ENCODE assay signal across 8 cellular contexts in the genomic region with DNA sequence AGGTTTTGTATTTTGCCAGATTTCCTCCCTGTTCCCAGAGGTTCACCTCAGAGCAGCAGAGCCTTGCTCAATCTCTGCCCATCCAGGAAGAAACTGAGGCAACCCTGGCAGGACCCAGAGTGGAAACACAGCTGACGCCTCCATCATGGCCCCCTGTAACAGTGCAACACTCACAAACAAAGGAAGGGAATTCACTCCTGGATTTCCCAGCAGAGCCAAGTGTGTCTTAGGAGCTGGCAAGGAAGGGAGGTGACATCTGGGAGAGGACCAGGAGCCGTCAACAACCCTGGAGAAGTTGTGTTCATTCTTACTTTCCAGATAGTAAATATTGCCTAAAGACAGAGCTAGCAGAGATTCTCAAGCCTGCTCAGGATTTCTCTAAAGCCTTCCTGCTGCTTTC.
DNase-seq lines count a peak whose midpoint lies in the region; ATAC-seq, FAIRE-seq and TF ChIP-seq lines count a peak whose summit lies in the region.

No MANE protein-coding gene starts in this region.

- H3K4me1 Mint-ChIP-seq in CD14-positive monocyte: peaks cover 67% of the 10 kb centered on the region
- peaks cover 88% of the 10 kb centered on the region for H3K4me1 Mint-ChIP-seq in osteocyte (ENCODE audit: unreplicated experiment)

- TF ChIP-seq POLR2A in Peyer's patch (IDR thresholded peaks at IDR 0.05) (no peak), endothelial cell of umbilical vein (IDR thresholded peaks at IDR 0.05; ENCODE audit: low read depth, low read length) (no peak)

- ATAC-seq in GM21381 (IDR thresholded peaks at IDR 0.05; ENCODE audit: unreplicated experiment) (no peak), HG03439 (IDR thresholded peaks at IDR 0.05; ENCODE audit: unreplicated experiment) (no peak), GM21723 (IDR thresholded peaks at IDR 0.05; ENCODE audit: unreplicated experiment) (no peak)

- TF ChIP-seq CTCF in CD14-positive monocyte (IDR thresholded peaks at IDR 0.05): no peak
- no peak for TF ChIP-seq CTCF in Peyer's patch (IDR thresholded peaks at IDR 0.05)
- TF ChIP-seq CTCF in endothelial cell of umbilical vein (IDR thresholded peaks at IDR 0.05; ENCODE audit: extremely low read depth in 1 of 2, insufficient read depth in 1 of 2, low read depth in 1 of 2, low read length in 2 of 2): no peak
- no peak for TF ChIP-seq CTCF in osteocyte (IDR thresholded peaks at IDR 0.05)

- POLR2A ChIA-PET in endothelial cell of umbilical vein (lab: Charles Lee): no interaction called here

- H3K9me1 ChIP-seq in endothelial cell of umbilical vein (replicated peaks; ENCODE audit: control insufficient read depth, extremely low read depth, insufficient read depth, low read length): no peaks in the 10 kb centered on the region

- H3K27me3 Mint-ChIP-seq in CD14-positive monocyte (ENCODE audit: low read depth in 3 of 3) (peaks cover 1 to 10% (median 3%) of the 10 kb centered on the region in 3 donors), osteocyte (ENCODE audit: unreplicated experiment) (no peaks in the 10 kb centered on the region)

- no peak overlapping the region for H3K4me3 Mint-ChIP-seq in CD14-positive monocyte
- H3K4me3 Mint-ChIP-seq in osteocyte (ENCODE audit: unreplicated experiment): no peak overlapping the region

- CTCF ChIA-PET in endothelial cell of umbilical vein (lab: Charles Lee): interaction anchor here (0.5 to 5.1 kb wide), 9 partner anchors 12 to 116 kb away, joined by 3 to 49 read pairs (median 3); no protein-coding TSS in a partner anchor

- peak overlapping the region; percentile 52 for H3K9ac ChIP-seq in endothelial cell of umbilical vein (replicated peaks; ENCODE audit: extremely low read depth, insufficient read depth, low read length)

- FAIRE-seq in endothelial cell of umbilical vein (lab: Jason Lieb, UNC): peak; percentile 21

- H3K27ac ChIP-seq in Peyer's patch (peak overlapping the region in 3 of 4 donors; percentile 85 to 94 (median 91)), endothelial cell of umbilical vein (ENCODE audit: insufficient read depth, low read depth, low read length) (peak overlapping the region; percentile 95)

- BruUV-seq in endothelial cell of umbilical vein (replicated peaks; lab: Mats Ljungman, UMichigan): no TSS peak

- peaks cover 0 to 4% of the 10 kb centered on the region in 2 donors for H3K36me3 Mint-ChIP-seq in CD14-positive monocyte
- no peaks in the 10 kb centered on the region for H3K36me3 Mint-ChIP-seq in osteocyte (ENCODE audit: unreplicated experiment)

- no peak overlapping the region for H3K4me3 ChIP-seq in Peyer's patch
- no peak overlapping the region for H3K4me3 ChIP-seq in endothelial cell of umbilical vein (replicated peaks in 1 of 3; ENCODE audit: insufficient read depth in 1 of 3, low read depth in 1 of 3, low read length in 3 of 3)

- no peaks in the 10 kb centered on the region for H4K20me1 ChIP-seq in endothelial cell of umbilical vein (replicated peaks; ENCODE audit: control insufficient read depth, extremely low read depth, insufficient read depth, low read length)

- no peaks in the 10 kb centered on the region for H3K9me3 ChIP-seq in Peyer's patch
- H3K9me3 ChIP-seq in endothelial cell of umbilical vein (replicated peaks; ENCODE audit: control insufficient read depth, insufficient read depth, low read length): no peaks in the 10 kb centered on the region

- dilution Hi-C loops in endothelial cell of umbilical vein (cut with MboI; ENCODE audit: extremely low pct_ligation_motif_present, low sequenced_read_pairs): no loop called here

- no peak overlapping the region for H3K4me2 ChIP-seq in endothelial cell of umbilical vein (ENCODE audit: insufficient read depth, low read length)

- no peak for DNase-seq in CD14-positive monocyte (ENCODE audit: low spot score)
- DNase-seq in Peyer's patch: no peak
- DNase-seq in endothelial cell of umbilical vein (ENCODE audit: low read depth, low spot score): peak; percentile 54
- DNase-seq in osteocyte (ENCODE audit: extremely low spot score, unreplicated experiment): no peak
- DNase-seq in glomerular visceral epithelial cell (ENCODE audit: extremely low spot score): no peak

- H3K27ac Mint-ChIP-seq in CD14-positive monocyte: peak overlapping the region; percentile 98 to 100 (median 99)
- peak overlapping the region; percentile 98 for H3K27ac Mint-ChIP-seq in osteocyte (ENCODE audit: unreplicated experiment)

- H3K4me1 ChIP-seq in Peyer's patch: peaks cover 3 to 42% (median 17%) of the 10 kb centered on the region in 4 donors
- peaks cover 78% of the 10 kb centered on the region for H3K4me1 ChIP-seq in endothelial cell of umbilical vein (ENCODE audit: control insufficient read depth, extremely low read depth, insufficient read depth, low read length)

- no peaks in the 10 kb centered on the region for H3K36me3 ChIP-seq in Peyer's patch
- H3K36me3 ChIP-seq in endothelial cell of umbilical vein (ENCODE audit: control insufficient read depth in 2 of 2, extremely low read depth in 1 of 2, insufficient read depth in 2 of 2, low read length in 2 of 2): no peaks in the 10 kb centered on the region

- no peaks in the 10 kb centered on the region for H3K79me2 ChIP-seq in endothelial cell of umbilical vein (ENCODE audit: control insufficient read depth, insufficient read depth, low read length)

- intact Hi-C loops in CD14-positive monocyte (cut with micrococcal nuclease): loop anchor here (5.0 kb wide), 3 partner anchors 37 to 88 kb away; no protein-coding TSS in a partner anchor
- intact Hi-C loops in endothelial cell of umbilical vein (cut with micrococcal nuclease): loop anchor here (5.0 to 10.0 kb wide), 2 partner anchors 192 to 660 kb away; a partner anchor contains a TSS

- H3K9me3 Mint-ChIP-seq in CD14-positive monocyte (peaks cover 0 to 1% (median 0%) of the 10 kb centered on the region in 7 donors), osteocyte (ENCODE audit: unreplicated experiment) (no peaks in the 10 kb centered on the region)

- H3K27me3 ChIP-seq in Peyer's patch (no peaks in the 10 kb centered on the region), endothelial cell of umbilical vein (ENCODE audit: control insufficient read depth in 2 of 2, insufficient read depth in 2 of 2, low read length in 2 of 2) (no peaks in the 10 kb centered on the region)

- H2AFZ ChIP-seq in endothelial cell of umbilical vein (ENCODE audit: low read depth, low read length): peak overlapping the region; percentile 36

TF ChIP-seq in endothelial cell of umbilical vein, 7 proteins besides CTCF, POLR2A, EP300 and RAD21:
- TF ChIP-seq, protein P1, sequence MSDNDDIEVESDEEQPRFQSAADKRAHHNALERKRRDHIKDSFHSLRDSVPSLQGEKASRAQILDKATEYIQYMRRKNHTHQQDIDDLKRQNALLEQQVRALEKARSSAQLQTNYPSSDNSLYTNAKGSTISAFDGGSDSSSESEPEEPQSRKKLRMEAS (IDR thresholded peaks at IDR 0.05; ENCODE audit: insufficient read depth, insufficient read length): no peak
- TF ChIP-seq FOS (IDR thresholded peaks at IDR 0.05; ENCODE audit: borderline replicate concordance, insufficient read depth, low read length): no peak
- TF ChIP-seq GATA2 (IDR thresholded peaks at IDR 0.05; ENCODE audit: insufficient read depth, insufficient read length, low read depth, low read length): no peak
- no peak for TF ChIP-seq MYC (IDR thresholded peaks at IDR 0.05; ENCODE audit: low read depth, low read length)
- TF ChIP-seq JUN (IDR thresholded peaks at IDR 0.05; ENCODE audit: borderline replicate concordance, insufficient read depth, insufficient read length, low read depth): no peak
- TF ChIP-seq POLR2AphosphoS5 (IDR thresholded peaks at IDR 0.05; ENCODE audit: insufficient read depth, low read depth, low read length): no peak
- no peak for TF ChIP-seq EZH2 (IDR thresholded peaks at IDR 0.05; ENCODE audit: borderline replicate concordance, low read depth, low read length, severe bottlenecking)
